Comparison of ENCODE assay signal across 20 cellular contexts in the genomic region with DNA sequence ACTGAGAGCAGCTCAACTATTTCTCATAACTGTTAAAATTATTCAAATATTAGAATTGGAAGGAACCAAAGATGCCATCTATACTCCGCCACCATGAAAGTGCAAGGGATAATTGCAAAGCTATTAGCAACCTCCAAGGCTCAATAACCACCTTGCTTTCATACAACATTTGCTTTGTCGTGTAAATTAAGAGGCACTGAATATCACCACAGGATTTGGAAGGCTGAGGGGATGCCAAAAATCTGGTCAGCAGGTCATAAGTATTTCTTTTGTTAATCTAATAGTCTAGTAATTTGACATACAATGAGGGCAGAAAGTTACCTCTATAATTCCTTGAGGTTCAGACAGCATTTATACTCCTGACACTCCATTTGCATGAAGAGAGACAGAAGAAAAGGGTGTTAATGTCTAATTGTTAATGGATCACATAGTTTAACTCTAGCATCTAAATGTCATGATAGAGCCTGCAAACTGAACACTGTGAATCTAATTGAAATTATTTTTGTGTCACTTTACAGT.
"Had no signal": no experiment of that assay in that cellular context is flagged by ENCODE, and none has a peak within 500 bp of the region (broad histone marks: within the 10 kb centered on the region; RNA-seq: fewer than 3 reads in every experiment).

No MANE protein-coding gene starts in this region.

- H3K36me3 ChIP-seq: esophagus muscularis mucosa, gastroesophageal sphincter, lower lobe of right lung, spleen, transverse colon had no signal

- H3K27ac ChIP-seq: epithelial cell of prostate, esophagus muscularis mucosa, gastroesophageal sphincter, lower lobe of right lung, spleen, testis, transverse colon had no signal

- H3K27me3 ChIP-seq: esophagus muscularis mucosa, gastroesophageal sphincter, spleen, testis, transverse colon had no signal

- ATAC-seq: effector memory CD8-positive, alpha-beta T cell; gastroesophageal sphincter; left lobe of liver; lower lobe of right lung; natural killer cell; sciatic nerve; stimulated activated naive B cell treated with anti-CD40 and anti-IgM and Interleukin-4, amounts not matched to agents 10 μg/mL and 1 μg/mL and 100 μg/mL, for 72 hours; stimulated activated naive CD8-positive, alpha-beta T cell treated with anti-CD3 and anti-CD28 coated beads, Interleukin-15, amount 100 ng/mL, for 72 hours had no signal

- H3K9me3 ChIP-seq: esophagus muscularis mucosa, gastroesophageal sphincter, lower lobe of right lung, spleen, testis, transverse colon had no signal

- H3K4me3 ChIP-seq: esophagus muscularis mucosa, gastroesophageal sphincter, lower lobe of right lung, spleen, testis, transverse colon had no signal

- DNase-seq: effector memory CD8-positive, alpha-beta T cell; foreskin fibroblast; glutamatergic neuron; islet precursor cell; lower lobe of right lung; natural killer cell; posterior cingulate gyrus; spleen; stimulated activated CD4-positive, alpha-beta T cell treated with anti-CD3 and anti-CD28 coated beads, Interleukin-15, amount 100 ng/mL, for 24 hours; stimulated activated CD4-positive, alpha-beta T cell treated with anti-CD3 and anti-CD28 coated beads, Interleukin-1b, Interleukin-23, amount 100 ng/mL, for 48 hours; stimulated activated CD4-positive, alpha-beta T cell treated with anti-CD3 and anti-CD28 coated beads, Interleukin-4, amount 100 ng/mL, for 4 hours; stimulated activated naive B cell treated with anti-CD40 and anti-IgM and Interleukin-4, amounts not matched to agents 10 μg/mL and 1 μg/mL and 100 μg/mL, for 72 hours; stimulated activated naive CD8-positive, alpha-beta T cell treated with anti-CD3 and anti-CD28 coated beads, Interleukin-15, amount 100 ng/mL, for 72 hours; testis; transverse colon had no signal

- H3K4me1 ChIP-seq: esophagus muscularis mucosa, gastroesophageal sphincter, lower lobe of right lung, spleen, testis, transverse colon had no signal
